Comparison of ENCODE assay signal across 11 cellular contexts in genomic region chr21:34936299-34936698, GRCh38.
DNase-seq lines count a peak whose midpoint lies in the region; ATAC-seq and TF ChIP-seq lines count a peak whose summit lies in the region.
"Had no signal": no experiment of that assay in that cellular context is flagged by ENCODE, and none has a peak within 500 bp of the region (broad histone marks: within the 10 kb centered on the region; RNA-seq: fewer than 3 reads in every experiment).

No MANE protein-coding gene starts in this region.

- ATAC-seq in activated CD8-positive, alpha-beta T cell treated with anti-CD3 and anti-CD28 coated beads, Interleukin-2, amount 10 ng/mL, durations not matched to agents 7 days and 5 days, result no peak
- ATAC-seq: GM12878 had no signal

- peak overlapping the region; percentile 28; the same call in 1 of the 2 replicates for H3K4me3 ChIP-seq in BLaER1
- peak overlapping the region; percentile 24 for H3K4me3 ChIP-seq in HFF-Myc (replicated peaks; ENCODE audit: low read depth, low read length)
- H3K4me3 ChIP-seq in right atrium auricular region, result no peak overlapping the region
- H3K4me3 ChIP-seq: GM12878, MG63 had no signal

- H3K36me3 ChIP-seq in BLaER1 (peaks cover 58% of the 10 kb centered on the region), right atrium auricular region (no peaks in the 10 kb centered on the region)
- H3K36me3 ChIP-seq: MG63 had no signal

- peak overlapping the region; percentile 81 for H3K4me2 ChIP-seq in BLaER1

- H3K4me1 ChIP-seq in BLaER1 (peaks cover 97% of the 10 kb centered on the region), right atrium auricular region (no peaks in the 10 kb centered on the region)

- peaks cover 2% of the 10 kb centered on the region for H3K27me3 Mint-ChIP-seq in activated CD8-positive, alpha-beta T cell treated with anti-CD3 and anti-CD28 coated beads, Interleukin-2, amount 10 ng/mL, durations not matched to agents 7 days and 5 days (ENCODE audit: low read depth)
- H3K27me3 Mint-ChIP-seq in immature natural killer cell (ENCODE audit: low read depth in 3 of 3), result no peaks in the 10 kb centered on the region
- H3K27me3 Mint-ChIP-seq in endothelial cell (ENCODE audit: unreplicated experiment), result no peaks in the 10 kb centered on the region

- no peaks in the 10 kb centered on the region for H3K9me3 Mint-ChIP-seq in activated CD8-positive, alpha-beta T cell treated with anti-CD3 and anti-CD28 coated beads, Interleukin-2, amount 10 ng/mL, durations not matched to agents 7 days and 5 days (ENCODE audit: insufficient read depth)
- H3K9me3 Mint-ChIP-seq in immature natural killer cell (no peaks in the 10 kb centered on the region), endothelial cell (ENCODE audit: unreplicated experiment) (no peaks in the 10 kb centered on the region)

- H3K9ac ChIP-seq in BLaER1, result no peak overlapping the region; the same call in 1 of the 2 replicates

- peak overlapping the region; percentile 37 for H3K4me3 Mint-ChIP-seq in activated CD8-positive, alpha-beta T cell treated with anti-CD3 and anti-CD28 coated beads, Interleukin-2, amount 10 ng/mL, durations not matched to agents 7 days and 5 days
- H3K4me3 Mint-ChIP-seq in immature natural killer cell (peak overlapping the region; percentile 42 to 90 (median 64)), endothelial cell (ENCODE audit: unreplicated experiment) (no peak overlapping the region)

- H3K27ac Mint-ChIP-seq in activated CD8-positive, alpha-beta T cell treated with anti-CD3 and anti-CD28 coated beads, Interleukin-2, amount 10 ng/mL, durations not matched to agents 7 days and 5 days, result peak overlapping the region; percentile 32
- H3K27ac Mint-ChIP-seq in immature natural killer cell (peak overlapping the region; percentile 94 to 97 (median 96)), endothelial cell (ENCODE audit: unreplicated experiment) (no peak overlapping the region)

- POLR2A ChIA-PET in activated CD8-positive, alpha-beta T cell treated with anti-CD3 and anti-CD28 coated beads, Interleukin-2, amount 10 ng/mL, durations not matched to agents 7 days and 5 days (lab: Charles Lee), result interaction anchor here (0.7 to 2.0 kb wide), 5 partner anchors 25 to 1577 kb away, joined by 3 to 6 read pairs (median 5); no protein-coding TSS in a partner anchor
- POLR2A ChIA-PET in GM10248 (lab: Yijun Ruan, JAX), result no interaction called here

- peaks cover 96% of the 10 kb centered on the region for H4K20me1 ChIP-seq in BLaER1

- peaks cover 6% of the 10 kb centered on the region for H3K36me3 Mint-ChIP-seq in activated CD8-positive, alpha-beta T cell treated with anti-CD3 and anti-CD28 coated beads, Interleukin-2, amount 10 ng/mL, durations not matched to agents 7 days and 5 days (ENCODE audit: low read depth)
- H3K36me3 Mint-ChIP-seq in immature natural killer cell (no peaks in the 10 kb centered on the region), endothelial cell (ENCODE audit: low read depth, unreplicated experiment) (no peaks in the 10 kb centered on the region)

- peaks cover 58% of the 10 kb centered on the region for H3K4me1 Mint-ChIP-seq in activated CD8-positive, alpha-beta T cell treated with anti-CD3 and anti-CD28 coated beads, Interleukin-2, amount 10 ng/mL, durations not matched to agents 7 days and 5 days (ENCODE audit: low read depth)
- H3K4me1 Mint-ChIP-seq in immature natural killer cell, result peaks cover 77 to 97% of the 10 kb centered on the region in 2 donors
- peaks cover 3% of the 10 kb centered on the region for H3K4me1 Mint-ChIP-seq in endothelial cell (ENCODE audit: unreplicated experiment)

- TF ChIP-seq CTCF in HFF-Myc (IDR thresholded peaks at IDR 0.05; ENCODE audit: low read depth, low read length, missing control alignments) (no peak), right atrium auricular region (IDR thresholded peaks at IDR 0.05) (no peak), GM10248 (IDR thresholded peaks at IDR 0.05; ENCODE audit: control extremely low read depth, extremely low read depth, low read depth, missing control alignments) (no peak), endothelial cell (IDR thresholded peaks at IDR 0.05; ENCODE audit: unreplicated experiment) (no peak)

- in situ Hi-C loops in KBM-7 (cut with MboI; ENCODE audit: low pct_unique_long_range_greater_than_20kb, low sequenced_read_pairs), result no loop called here

- no peaks in the 10 kb centered on the region for H3K27me3 ChIP-seq in BLaER1
- H3K27me3 ChIP-seq in right atrium auricular region, result no peaks in the 10 kb centered on the region
- H3K27me3 ChIP-seq: MG63 had no signal

- peak overlapping the region; percentile 19; the same call in 1 of the 2 replicates for H3K27ac ChIP-seq in BLaER1
- no peak overlapping the region for H3K27ac ChIP-seq in right atrium auricular region

- CTCF ChIA-PET in activated CD8-positive, alpha-beta T cell treated with anti-CD3 and anti-CD28 coated beads, Interleukin-2, amount 10 ng/mL, durations not matched to agents 7 days and 5 days (lab: Charles Lee), result interaction anchor here (0.9 to 3.8 kb wide), 10 partner anchors 10 to 213 kb away, joined by 3 to 35 read pairs (median 6); partner anchors contain the start of gene RUNX1
- CTCF ChIA-PET in GM10248 (lab: Yijun Ruan, JAX), result interaction anchor here (1.6 to 1.7 kb wide), 2 partner anchors 10 to 40 kb away, joined by 5 to 7 read pairs; no protein-coding TSS in a partner anchor

- DNase-seq in HFF-Myc (ENCODE audit: extremely low read depth, low read depth), result no peak
- DNase-seq in activated CD8-positive, alpha-beta T cell treated with anti-CD3 and anti-CD28 coated beads, Interleukin-2, amount 10 ng/mL, durations not matched to agents 7 days and 5 days, result no peak
- DNase-seq in immature natural killer cell, result peak in 1 of 3 donors; percentile 14
- no peak for DNase-seq in right atrium auricular region (ENCODE audit: low spot score)
- no peak for DNase-seq in GM10248 (ENCODE audit: extremely low spot score)
- DNase-seq in endothelial cell (ENCODE audit: low spot score), result no peak
- DNase-seq in KBM-7, result no peak
- DNase-seq: SIG-M5 had no signal

- H3K9me3 ChIP-seq in BLaER1 (no peaks in the 10 kb centered on the region; the same call in 1 of the 2 replicates), right atrium auricular region (no peaks in the 10 kb centered on the region)
- H3K9me3 ChIP-seq: MG63 had no signal

Comparison
In these comparisons a context has a peak if more than half of its experiments do, and no peak if none do; other contexts are left out.
1. H3K4me3 ChIP-seq: peak in BLaER1 (single experiment) and HFF-Myc (single experiment); none in right atrium auricular region (0 of 2).